ENCODE assay signal across 22 cellular contexts in the genomic region with DNA sequence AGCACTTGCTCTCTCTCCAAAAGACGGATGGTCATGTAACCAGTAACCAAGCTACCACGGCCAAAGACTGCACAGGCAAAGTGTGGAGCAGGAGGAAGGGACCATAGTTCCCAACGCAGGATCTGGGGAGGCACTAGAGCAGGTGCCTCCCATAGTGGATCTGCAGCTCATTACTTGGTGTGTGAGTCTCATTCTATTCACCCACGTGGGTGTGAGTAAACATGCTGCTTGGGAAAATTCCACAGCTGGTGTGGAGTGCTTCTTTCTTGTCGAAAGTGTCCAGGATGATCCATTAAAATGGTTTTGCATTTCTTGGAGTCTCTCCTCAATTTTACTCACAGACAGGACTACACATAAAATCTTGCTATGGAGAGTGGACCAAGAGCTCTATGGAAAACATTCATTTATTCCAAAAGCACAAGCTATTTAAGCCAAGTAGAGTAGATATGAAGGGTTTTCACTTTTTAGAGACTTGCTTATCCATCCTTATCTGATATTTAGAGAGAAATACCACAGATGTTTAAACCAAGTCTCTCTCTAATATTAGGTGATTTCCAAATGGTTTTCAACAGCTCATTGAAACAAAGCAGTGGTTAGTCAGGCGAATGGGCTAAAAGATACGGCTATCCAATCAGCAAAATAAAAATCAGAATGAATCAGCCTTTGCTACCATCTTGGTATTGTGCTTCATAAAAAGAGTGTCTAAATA.
A peak's percentile ranks its signal among the peaks of the same experiment; 100 is the strongest.
DNase-seq lines count a peak whose midpoint lies in the region; ATAC-seq and TF ChIP-seq lines count a peak whose summit lies in the region.
"Had no signal": no experiment of that assay in that cellular context is flagged by ENCODE, and none has a peak within 500 bp of the region (broad histone marks: within the 10 kb centered on the region; RNA-seq: fewer than 3 reads in every experiment).

No MANE protein-coding gene starts in this region.

- ATAC-seq in activated T-cell treated with anti-CD3 and anti-CD28 coated beads, Interleukin-2, amount 50 U/mL, for 4 hours, result no peak
- no peak for ATAC-seq in activated naive CD8-positive, alpha-beta T cell treated with anti-CD3 and anti-CD28 coated beads, Interleukin-2, amount 50 U/mL, for 24 hours
- no peak for ATAC-seq in GM18498 (IDR thresholded peaks at IDR 0.05; ENCODE audit: unreplicated experiment)
- ATAC-seq: body of pancreas; effector memory CD8-positive, alpha-beta T cell; GM23338; mucosa of descending colon had no signal

- H3K4me3 Mint-ChIP-seq in activated T-cell treated with anti-CD3 and anti-CD28 coated beads, Interleukin-2, amount 50 U/mL, for 24 hours, result no peak overlapping the region
- H3K4me3 Mint-ChIP-seq in activated T-cell treated with anti-CD3 and anti-CD28 coated beads, Interleukin-2, amount 50 U/mL, for 4 hours, result no peak overlapping the region
- no peak overlapping the region for H3K4me3 Mint-ChIP-seq in activated naive CD8-positive, alpha-beta T cell treated with anti-CD3 and anti-CD28 coated beads, Interleukin-2, amount 50 U/mL, for 24 hours
- no peak overlapping the region for H3K4me3 Mint-ChIP-seq in neural progenitor cell
- H3K4me3 Mint-ChIP-seq: effector memory CD8-positive, alpha-beta T cell; GM23338 had no signal

- no peaks in the 10 kb centered on the region for H4K20me1 ChIP-seq in neural progenitor cell (ENCODE audit: low read depth)

- no peak overlapping the region for H3K18ac ChIP-seq in mesenchymal stem cell (ENCODE audit: low read depth in 1 of 2, low read length in 2 of 2)

- H3K27me3 ChIP-seq in mesenchymal stem cell (ENCODE audit: control insufficient read depth in 1 of 2, insufficient read depth in 1 of 2, low read length in 2 of 2) (no peaks in the 10 kb centered on the region), neural progenitor cell (no peaks in the 10 kb centered on the region)
- H3K27me3 ChIP-seq: body of pancreas, testis had no signal

- H3K9me3 ChIP-seq in mesenchymal stem cell (ENCODE audit: control insufficient read depth, low read length) (no peaks in the 10 kb centered on the region), neural progenitor cell (ENCODE audit: low read depth) (no peaks in the 10 kb centered on the region)
- H3K9me3 ChIP-seq: body of pancreas, left ventricle myocardium inferior, mucosa of descending colon, testis had no signal

- TF ChIP-seq CTCF in neural progenitor cell (IDR thresholded peaks at IDR 0.05), result no peak

- H3K4me2 ChIP-seq in mesenchymal stem cell (ENCODE audit: low read length, poor library complexity, severe bottlenecking) (no peak overlapping the region), neural progenitor cell (no peak overlapping the region)
- H3K4me2 ChIP-seq: GM23338 had no signal

- peaks cover 20% of the 10 kb centered on the region for H3K4me1 Mint-ChIP-seq in activated T-cell treated with anti-CD3 and anti-CD28 coated beads, Interleukin-2, amount 50 U/mL, for 24 hours (ENCODE audit: low read depth)
- H3K4me1 Mint-ChIP-seq in activated T-cell treated with anti-CD3 and anti-CD28 coated beads, Interleukin-2, amount 50 U/mL, for 4 hours (ENCODE audit: low read depth), result peaks cover 3% of the 10 kb centered on the region
- peaks cover 8% of the 10 kb centered on the region for H3K4me1 Mint-ChIP-seq in activated naive CD8-positive, alpha-beta T cell treated with anti-CD3 and anti-CD28 coated beads, Interleukin-2, amount 50 U/mL, for 24 hours
- peaks cover 4% of the 10 kb centered on the region for H3K4me1 Mint-ChIP-seq in neural progenitor cell

- H3K36me3 ChIP-seq in mesenchymal stem cell (ENCODE audit: control insufficient read depth in 1 of 2, insufficient read depth in 2 of 2, low read depth in 1 of 2, low read length in 2 of 2) (peaks cover 6 to 71% of the 10 kb centered on the region in 2 experiments), neural progenitor cell (no peaks in the 10 kb centered on the region)
- H3K36me3 ChIP-seq: left ventricle myocardium inferior had no signal

- H3K79me1 ChIP-seq in mesenchymal stem cell (replicated peaks; ENCODE audit: low read length, poor library complexity, severe bottlenecking), result peaks cover 1% of the 10 kb centered on the region

- no peak overlapping the region for H2BK12ac ChIP-seq in mesenchymal stem cell (ENCODE audit: low read length in 2 of 2)

- DNase-seq in activated T-cell treated with anti-CD3 and anti-CD28 coated beads, Interleukin-2, amount 50 U/mL, for 24 hours, result no peak
- DNase-seq in activated T-cell treated with anti-CD3 and anti-CD28 coated beads, Interleukin-2, amount 50 U/mL, for 4 hours, result no peak
- DNase-seq in HCEC 1CT (peak; percentile 20), mesenchymal stem cell (peak; percentile 15), SW 1271 (lab: John Stamatoyannopoulos, UW) (no peak), neural progenitor cell (ENCODE audit: low spot score) (no peak)
- no peak for DNase-seq in activated naive CD8-positive, alpha-beta T cell treated with anti-CD3 and anti-CD28 coated beads, Interleukin-2, amount 50 U/mL, for 24 hours
- DNase-seq: ACHN; activated CD8-positive, alpha-beta memory T cell treated with anti-CD3 and anti-CD28 coated beads, Interleukin-2, amount 50 U/mL, for 48 hours; activated naive CD4-positive, alpha-beta T cell; body of pancreas; effector memory CD8-positive, alpha-beta T cell; glutamatergic neuron; left ventricle myocardium inferior; mucosa of descending colon; NCI-H1694; NCI-H82; Right ventricle myocardium superior; testis had no signal

- no peak overlapping the region for H3K4ac ChIP-seq in mesenchymal stem cell (ENCODE audit: low read depth in 1 of 2, low read length in 2 of 2)

- H3K9ac ChIP-seq in mesenchymal stem cell (ENCODE audit: low read length), result no peak overlapping the region
- H3K9ac ChIP-seq in neural progenitor cell, result no peak overlapping the region

- no peaks in the 10 kb centered on the region for H3K9me3 Mint-ChIP-seq in activated T-cell treated with anti-CD3 and anti-CD28 coated beads, Interleukin-2, amount 50 U/mL, for 24 hours
- H3K9me3 Mint-ChIP-seq in activated T-cell treated with anti-CD3 and anti-CD28 coated beads, Interleukin-2, amount 50 U/mL, for 4 hours, result no peaks in the 10 kb centered on the region
- no peaks in the 10 kb centered on the region for H3K9me3 Mint-ChIP-seq in activated naive CD8-positive, alpha-beta T cell treated with anti-CD3 and anti-CD28 coated beads, Interleukin-2, amount 50 U/mL, for 24 hours
- H3K9me3 Mint-ChIP-seq in neural progenitor cell, result no peaks in the 10 kb centered on the region
- H3K9me3 Mint-ChIP-seq: effector memory CD8-positive, alpha-beta T cell; GM23338 had no signal

- H2BK15ac ChIP-seq in mesenchymal stem cell (ENCODE audit: low read depth, poor library complexity, severe bottlenecking), result no peak overlapping the region

- no peaks in the 10 kb centered on the region for H3K27me3 Mint-ChIP-seq in activated T-cell treated with anti-CD3 and anti-CD28 coated beads, Interleukin-2, amount 50 U/mL, for 24 hours
- no peaks in the 10 kb centered on the region for H3K27me3 Mint-ChIP-seq in activated T-cell treated with anti-CD3 and anti-CD28 coated beads, Interleukin-2, amount 50 U/mL, for 4 hours (ENCODE audit: low read depth)
- H3K27me3 Mint-ChIP-seq in activated naive CD8-positive, alpha-beta T cell treated with anti-CD3 and anti-CD28 coated beads, Interleukin-2, amount 50 U/mL, for 24 hours, result no peaks in the 10 kb centered on the region
- H3K27me3 Mint-ChIP-seq in neural progenitor cell (ENCODE audit: insufficient read depth, low read depth), result peaks cover 2% of the 10 kb centered on the region
- H3K27me3 Mint-ChIP-seq: effector memory CD8-positive, alpha-beta T cell had no signal

- H3K27ac Mint-ChIP-seq in activated T-cell treated with anti-CD3 and anti-CD28 coated beads, Interleukin-2, amount 50 U/mL, for 24 hours, result peak overlapping the region; percentile 41
- H3K27ac Mint-ChIP-seq in activated naive CD8-positive, alpha-beta T cell treated with anti-CD3 and anti-CD28 coated beads, Interleukin-2, amount 50 U/mL, for 24 hours, result peak overlapping the region; percentile 8
- H3K27ac Mint-ChIP-seq in neural progenitor cell, result no peak overlapping the region
- H3K27ac Mint-ChIP-seq: GM23338 had no signal

- H3K27ac ChIP-seq in mesenchymal stem cell (ENCODE audit: low read length, poor library complexity, severe bottlenecking) (no peak overlapping the region), neural progenitor cell (no peak overlapping the region)
- H3K27ac ChIP-seq: body of pancreas, C4-2B, left ventricle myocardium inferior, testis had no signal

- 84% methylated on average over 6 of the region's 7 CpGs for WGBS in mesenchymal stem cell

- no peak overlapping the region for H4K91ac ChIP-seq in mesenchymal stem cell (ENCODE audit: low read length)

- H2BK5ac ChIP-seq in mesenchymal stem cell (ENCODE audit: low read depth, low read length, poor library complexity, severe bottlenecking), result no peak overlapping the region

- no peak overlapping the region for H4K8ac ChIP-seq in mesenchymal stem cell (ENCODE audit: low read length)

- no peak overlapping the region for H3K23ac ChIP-seq in mesenchymal stem cell (ENCODE audit: low read length in 2 of 2)

- no peak overlapping the region for H2BK120ac ChIP-seq in mesenchymal stem cell (ENCODE audit: low read depth, low read length)

- H3K79me2 ChIP-seq in neural progenitor cell (ENCODE audit: low read depth), result no peaks in the 10 kb centered on the region

- H2AFZ ChIP-seq in mesenchymal stem cell (ENCODE audit: low read depth, low read length), result no peak overlapping the region
- no peak overlapping the region for H2AFZ ChIP-seq in neural progenitor cell (replicated peaks)
- H2AFZ ChIP-seq: GM23338 had no signal

- H3F3A ChIP-seq in neural progenitor cell (ENCODE audit: low read depth), result no peaks in the 10 kb centered on the region

- no peak overlapping the region for H2AK5ac ChIP-seq in mesenchymal stem cell (ENCODE audit: low read length, severe bottlenecking)

- peaks cover 92% of the 10 kb centered on the region for H3K36me3 Mint-ChIP-seq in activated T-cell treated with anti-CD3 and anti-CD28 coated beads, Interleukin-2, amount 50 U/mL, for 24 hours (ENCODE audit: low read depth)
- H3K36me3 Mint-ChIP-seq in activated T-cell treated with anti-CD3 and anti-CD28 coated beads, Interleukin-2, amount 50 U/mL, for 4 hours (ENCODE audit: insufficient read depth), result peaks cover 48% of the 10 kb centered on the region
- peaks cover 62% of the 10 kb centered on the region for H3K36me3 Mint-ChIP-seq in activated naive CD8-positive, alpha-beta T cell treated with anti-CD3 and anti-CD28 coated beads, Interleukin-2, amount 50 U/mL, for 24 hours (ENCODE audit: low read depth)
- peaks cover 4% of the 10 kb centered on the region for H3K36me3 Mint-ChIP-seq in neural progenitor cell

- H3K14ac ChIP-seq in mesenchymal stem cell (ENCODE audit: low read length in 2 of 2), result no peak overlapping the region

- peaks cover 1% of the 10 kb centered on the region for H3K4me1 ChIP-seq in mesenchymal stem cell (ENCODE audit: control insufficient read depth, insufficient read depth, low read depth, low read length)
- H3K4me1 ChIP-seq in neural progenitor cell, result no peaks in the 10 kb centered on the region
- H3K4me1 ChIP-seq: body of pancreas, left ventricle myocardium inferior, testis had no signal

- H3K4me3 ChIP-seq in mesenchymal stem cell (ENCODE audit: insufficient read depth in 1 of 2, low read depth in 1 of 2, low read length in 2 of 2) (no peak overlapping the region), neural progenitor cell (no peak overlapping the region)
- H3K4me3 ChIP-seq: body of pancreas, GM23338, left ventricle myocardium inferior, mucosa of descending colon, testis had no signal

Comparison
In these comparisons a context has a peak if more than half of its experiments do, and no peak if none do; other contexts are left out.
1. DNase-seq: peak in HCEC 1CT (single experiment) and mesenchymal stem cell (single experiment); none in activated T-cell treated with anti-CD3 and anti-CD28 coated beads, Interleukin-2, amount 50 U/mL, for 24 hours (single experiment), activated T-cell treated with anti-CD3 and anti-CD28 coated beads, Interleukin-2, amount 50 U/mL, for 4 hours (single experiment), activated naive CD8-positive, alpha-beta T cell treated with anti-CD3 and anti-CD28 coated beads, Interleukin-2, amount 50 U/mL, for 24 hours (single experiment), SW 1271 (0 of 2) and neural progenitor cell (single experiment).